ENCODE assay signal across 17 cellular contexts in the genomic region with DNA sequence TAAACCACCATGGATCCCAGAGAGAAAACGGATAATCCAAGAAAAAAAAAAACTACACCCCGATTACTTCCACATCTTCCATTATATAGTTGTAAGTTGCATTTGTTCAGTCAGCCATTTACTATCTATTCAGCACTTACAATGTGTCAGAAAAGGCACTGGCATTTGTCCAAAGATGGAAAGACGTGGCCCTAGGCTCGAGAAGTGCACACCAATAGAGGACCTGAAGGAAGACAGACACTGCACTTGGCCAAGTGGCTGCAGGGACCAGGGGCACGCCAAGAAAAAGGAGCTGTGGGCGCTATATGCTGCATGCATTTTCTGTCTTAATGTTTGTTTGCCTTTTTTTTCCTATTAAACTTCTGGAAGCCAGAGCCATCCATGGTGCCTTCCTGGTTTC. TPM values are rescaled to one million over a fixed set of nuclear protein-coding genes. Genes with fewer than 3 reads are reported as not detected.
DNase-seq lines count a peak whose midpoint lies in the region; ATAC-seq, FAIRE-seq and TF ChIP-seq lines count a peak whose summit lies in the region.
"Had no signal": no experiment of that assay in that cellular context is flagged by ENCODE, and none has a peak within 500 bp of the region (broad histone marks: within the 10 kb centered on the region; RNA-seq: fewer than 3 reads in every experiment).

No MANE protein-coding gene starts in this region.

- H3K27ac Mint-ChIP-seq in endodermal cell, result no peak overlapping the region

- H3K9me3 ChIP-seq in HCT116 (ENCODE audit: control insufficient read depth in 1 of 2, insufficient read depth in 1 of 2, low read depth in 1 of 2, low read length in 2 of 2) (no peaks in the 10 kb centered on the region), endothelial cell of umbilical vein (replicated peaks; ENCODE audit: control insufficient read depth, insufficient read depth, low read length) (no peaks in the 10 kb centered on the region), osteoblast (ENCODE audit: low read depth, low read length) (no peaks in the 10 kb centered on the region), endodermal cell (ENCODE audit: control insufficient read depth, low read length) (no peaks in the 10 kb centered on the region)
- H3K9me3 ChIP-seq: Peyer's patch, SJCRH30 had no signal

- H3K36me3 ChIP-seq in HCT116 (ENCODE audit: control insufficient read depth in 1 of 2, insufficient read depth in 2 of 2, low read length in 2 of 2) (no peaks in the 10 kb centered on the region), endothelial cell of umbilical vein (ENCODE audit: control insufficient read depth in 2 of 2, extremely low read depth in 1 of 2, insufficient read depth in 2 of 2, low read length in 2 of 2) (no peaks in the 10 kb centered on the region), osteoblast (ENCODE audit: insufficient read depth, low read length) (no peaks in the 10 kb centered on the region), endodermal cell (ENCODE audit: control insufficient read depth, insufficient read depth, low read length) (no peaks in the 10 kb centered on the region)
- H3K36me3 ChIP-seq: Peyer's patch, SJCRH30 had no signal

- BruUV-seq in HCT116 (replicated peaks; lab: Mats Ljungman, UMichigan) (no TSS peak), endothelial cell of umbilical vein (replicated peaks; lab: Mats Ljungman, UMichigan) (no TSS peak)

- H2AFZ ChIP-seq in HCT116 (ENCODE audit: low read depth, low read length, poor library complexity, severe bottlenecking) (no peak overlapping the region), endothelial cell of umbilical vein (ENCODE audit: low read depth, low read length) (no peak overlapping the region), osteoblast (ENCODE audit: low read length) (no peak overlapping the region)
- H2AFZ ChIP-seq: GM23248 had no signal

- H3K27me3 ChIP-seq in HCT116 (ENCODE audit: insufficient read depth, low read length) (no peaks in the 10 kb centered on the region), endothelial cell of umbilical vein (ENCODE audit: control insufficient read depth in 2 of 2, insufficient read depth in 2 of 2, low read length in 2 of 2) (no peaks in the 10 kb centered on the region), osteoblast (ENCODE audit: insufficient read depth, low read length) (no peaks in the 10 kb centered on the region), endodermal cell (ENCODE audit: control insufficient read depth, insufficient read depth, low read length, poor library complexity, severe bottlenecking) (no peaks in the 10 kb centered on the region)
- H3K27me3 ChIP-seq: Peyer's patch, SJCRH30 had no signal

- H3K4me3 ChIP-seq in HCT116 (replicated peaks in 1 of 2; ENCODE audit: low read depth in 1 of 2, low read length in 2 of 2) (no peak overlapping the region), endothelial cell of umbilical vein (replicated peaks in 1 of 3; ENCODE audit: insufficient read depth in 1 of 3, low read depth in 1 of 3, low read length in 3 of 3) (no peak overlapping the region), osteoblast (ENCODE audit: insufficient read depth, low read length) (no peak overlapping the region), endodermal cell (ENCODE audit: low read length) (no peak overlapping the region)
- H3K4me3 ChIP-seq: GM23248, Peyer's patch, SJCRH30 had no signal

- no peak overlapping the region for H3K4me3 Mint-ChIP-seq in endodermal cell

- WGBS in endodermal cell (ENCODE audit: insufficient coverage in 1 of 2, insufficient read length in 1 of 2), 2 experiments, result 89 to 95% methylated on average over 4 to 6 of the region's 6 CpGs

- intact Hi-C loops in HCT116 (cut with micrococcal nuclease), result loop anchor here (5.0 kb wide), 1 partner anchor 45 kb away; a partner anchor contains a TSS
- intact Hi-C loops in endothelial cell of umbilical vein (cut with micrococcal nuclease), result loop anchor here (5.0 kb wide), 1 partner anchor 410 kb away; a partner anchor contains a TSS

- no peak overlapping the region for H3K9ac ChIP-seq in HCT116 (ENCODE audit: low read length)
- no peak overlapping the region for H3K9ac ChIP-seq in endothelial cell of umbilical vein (replicated peaks; ENCODE audit: extremely low read depth, insufficient read depth, low read length)
- H3K9ac ChIP-seq in endodermal cell (ENCODE audit: extremely low read depth, low read length, poor library complexity, severe bottlenecking), result no peak overlapping the region
- H3K9ac ChIP-seq: GM23248 had no signal

- RAD21 ChIA-PET in HCT116 (lab: Charles Lee; ENCODE audit: low non-redundant PET in 1 of 2, low total read pairs in 2 of 2, uncharacterized antibody in 2 of 2, unreplicated experiment in 2 of 2), result no interaction called here

- ATAC-seq in HCT116, result no peak
- no peak for ATAC-seq in HG02623 (IDR thresholded peaks at IDR 0.05; ENCODE audit: unreplicated experiment)
- no peak for ATAC-seq in HG02981 (IDR thresholded peaks at IDR 0.05; ENCODE audit: unreplicated experiment)

- H3K79me2 ChIP-seq in HCT116 (ENCODE audit: insufficient read depth, low read length) (no peaks in the 10 kb centered on the region), endothelial cell of umbilical vein (ENCODE audit: control insufficient read depth, insufficient read depth, low read length) (no peaks in the 10 kb centered on the region), osteoblast (ENCODE audit: insufficient read depth, low read length) (no peaks in the 10 kb centered on the region)

- DNase-seq in HCT116 (ENCODE audit: low read depth, low spot score), result no peak
- DNase-seq in RPMI7951 (ENCODE audit: low read depth), result peak; percentile 49
- DNase-seq in endothelial cell of umbilical vein (ENCODE audit: low read depth, low spot score), result peak; percentile 12
- DNase-seq in osteoblast (ENCODE audit: insufficient read length, low spot score, missing footprints), result peak; percentile 53
- no peak for DNase-seq in NCI-H2171 treated with DMSO at 0.1 percent for 48 hours (lab: John Stamatoyannopoulos, UW)
- DNase-seq in endodermal cell, result no peak
- DNase-seq: AML-193, DMS53, GM23248, NCI-H1436, NCI-H345, NCI-H748 treated with DMSO at 0.1 percent for 48 hours, Peyer's patch, SJCRH30 had no signal

- no peaks in the 10 kb centered on the region for H3K9me1 ChIP-seq in endothelial cell of umbilical vein (replicated peaks; ENCODE audit: control insufficient read depth, extremely low read depth, insufficient read depth, low read length)

- dilution Hi-C loops in endothelial cell of umbilical vein (cut with MboI; ENCODE audit: extremely low pct_ligation_motif_present, low sequenced_read_pairs), result no loop called here

- no peak overlapping the region for H3K27ac ChIP-seq in HCT116 (ENCODE audit: low read depth, low read length)
- no peak overlapping the region for H3K27ac ChIP-seq in endothelial cell of umbilical vein (ENCODE audit: insufficient read depth, low read depth, low read length)
- no peak overlapping the region for H3K27ac ChIP-seq in osteoblast (ENCODE audit: low read depth, low read length)
- H3K27ac ChIP-seq in endodermal cell (ENCODE audit: low read depth, low read length), result no peak overlapping the region
- H3K27ac ChIP-seq: Peyer's patch had no signal

- CTCF ChIA-PET in HCT116 (lab: Charles Lee) (interaction anchor here (1.0 kb wide), 1 partner anchor 60 kb away, joined by 3 read pairs; no protein-coding TSS in a partner anchor), endothelial cell of umbilical vein (lab: Charles Lee) (interaction anchor here (0.8 to 1.1 kb wide), 2 partner anchors 46 to 60 kb away, joined by 5 to 6 read pairs; a partner anchor contains a TSS)

- H3K9me3 Mint-ChIP-seq in endodermal cell, result no peaks in the 10 kb centered on the region

- no peaks in the 10 kb centered on the region for H3K36me3 Mint-ChIP-seq in endodermal cell (ENCODE audit: low read depth)

- no peak for FAIRE-seq in endothelial cell of umbilical vein (lab: Jason Lieb, UNC)
- FAIRE-seq: G401.6 had no signal

- H3K27me3 Mint-ChIP-seq in endodermal cell (ENCODE audit: insufficient read depth), result no peaks in the 10 kb centered on the region

- TF ChIP-seq CTCF in HCT116 (IDR thresholded peaks at IDR 0.05 in 2 of 3, conservative IDR thresholded peaks at IDR 0.05 in 1 of 3; ENCODE audit: borderline replicate concordance in 1 of 3, insufficient read depth in 1 of 3, low read depth in 2 of 3, low read length in 2 of 3) (no peak), endothelial cell of umbilical vein (IDR thresholded peaks at IDR 0.05; ENCODE audit: extremely low read depth in 1 of 2, insufficient read depth in 1 of 2, low read depth in 1 of 2, low read length in 2 of 2) (no peak), osteoblast (IDR thresholded peaks at IDR 0.05; ENCODE audit: extremely low read depth, low read depth, low read length) (no peak), endodermal cell (conservative IDR thresholded peaks at IDR 0.05) (no peak)

- POLR2A ChIA-PET in HCT116 (lab: Charles Lee) (no interaction called here), endothelial cell of umbilical vein (lab: Charles Lee) (no interaction called here)

- H4K20me1 ChIP-seq in HCT116 (ENCODE audit: insufficient read depth), result no peaks in the 10 kb centered on the region
- H4K20me1 ChIP-seq in endothelial cell of umbilical vein (replicated peaks; ENCODE audit: control insufficient read depth, extremely low read depth, insufficient read depth, low read length), result no peaks in the 10 kb centered on the region
- H4K20me1 ChIP-seq in osteoblast (ENCODE audit: insufficient read depth, low read length), result no peaks in the 10 kb centered on the region

- peaks cover 29 to 67% of the 10 kb centered on the region in 2 experiments for H3K4me1 ChIP-seq in HCT116 (ENCODE audit: control insufficient read depth in 1 of 2, insufficient read depth in 2 of 2, low read length in 2 of 2)
- peaks cover 35% of the 10 kb centered on the region for H3K4me1 ChIP-seq in endothelial cell of umbilical vein (ENCODE audit: control insufficient read depth, extremely low read depth, insufficient read depth, low read length)
- H3K4me1 ChIP-seq in osteoblast (ENCODE audit: insufficient read depth, low read length), result peaks cover 49% of the 10 kb centered on the region
- no peaks in the 10 kb centered on the region for H3K4me1 ChIP-seq in endodermal cell (ENCODE audit: control insufficient read depth, insufficient read depth, low read length)

- no peaks in the 10 kb centered on the region for H3K4me1 Mint-ChIP-seq in endodermal cell

- no peaks in the 10 kb centered on the region for H3K9me2 ChIP-seq in HCT116 (ENCODE audit: insufficient read depth)

- TF ChIP-seq RAD21 in HCT116 (IDR thresholded peaks at IDR 0.05; ENCODE audit: low read depth), result no peak

- TF ChIP-seq POLR2A in HCT116 (IDR thresholded peaks at IDR 0.05; ENCODE audit: borderline replicate concordance, extremely low read depth, insufficient read depth, insufficient read length) (no peak), endothelial cell of umbilical vein (IDR thresholded peaks at IDR 0.05; ENCODE audit: low read depth, low read length) (no peak)

- peak overlapping the region; percentile 67 for H3K4me2 ChIP-seq in HCT116 (ENCODE audit: low read length)
- H3K4me2 ChIP-seq in endothelial cell of umbilical vein (ENCODE audit: insufficient read depth, low read length), result no peak overlapping the region
- no peak overlapping the region for H3K4me2 ChIP-seq in osteoblast (ENCODE audit: insufficient read depth, low read length)

RNA-seq across cellular contexts. Expression of a gene that starts 45.2 kb away (rescaled TPM):
- total RNA-seq in HCT116 (2021; ENCODE audit: unreplicated experiment), result 6.6 TPM
- 2.4 and 2.6 TPM in 2 replicates for polyA plus RNA-seq in HCT116 (2012)
- 16.9 and 19.7 TPM in 2 replicates for total RNA-seq in RPMI7951 (2014; rRNA removed; shearing (Covaris generic))
- 8.9 and 9.6 TPM in 2 replicates for total RNA-seq in endothelial cell of umbilical vein
- 2.5 and 3.1 TPM in 2 replicates for polyA plus RNA-seq in endothelial cell of umbilical vein
- 2.7 and 3.3 TPM in 2 replicates for polyA plus RNA-seq in endothelial cell of umbilical vein (2011; cell fraction: cytosol; rRNA removed)
- 14.1 and 16.9 TPM in 2 replicates for polyA plus RNA-seq in endothelial cell of umbilical vein (2011; cell fraction: nucleus; rRNA removed)
- polyA plus RNA-seq in endothelial cell of umbilical vein (2012), result 4.1 TPM in 2 replicates
- 19.8 and 21.7 TPM in 2 replicates for polyA minus RNA-seq in endothelial cell of umbilical vein
- polyA minus RNA-seq in endothelial cell of umbilical vein (2011; cell fraction: cytosol; rRNA and poly(A)+ RNA removed), result 4.1 TPM
- polyA minus RNA-seq in endothelial cell of umbilical vein (2011; cell fraction: nucleus; rRNA and poly(A)+ RNA removed), result 59.1 and 65.2 TPM in 2 replicates
- total RNA-seq in osteoblast, result 63.0 and 86.0 TPM in 2 replicates
- total RNA-seq in endodermal cell, result 1 to 10 TPM; 2.5 to 6.8 TPM
- polyA plus RNA-seq in endodermal cell (2013, experiment 1 of 2), result 2.1 TPM
- polyA plus RNA-seq in endodermal cell (2013, experiment 2 of 2), result 1.7 TPM

Comparison
In these comparisons a context has a peak if more than half of its experiments do, and no peak if none do; other contexts are left out.
1. DNase-seq: peak in RPMI7951 (single experiment), endothelial cell of umbilical vein (single experiment) and osteoblast (single experiment); none in HCT116 (single experiment), NCI-H2171 treated with DMSO at 0.1 percent for 48 hours (single experiment) and endodermal cell (single experiment).